In genomic region chr22:50202130-50202671, GRCh38 we compare ENCODE assay signal across 8 cellular contexts. TPM values are rescaled to one million over a fixed set of nuclear protein-coding genes. Genes with fewer than 3 reads are reported as not detected.
A peak's percentile ranks its signal among the peaks of the same experiment; 100 is the strongest.
DNase-seq lines count a peak whose midpoint lies in the region; FAIRE-seq and TF ChIP-seq lines count a peak whose summit lies in the region.

No MANE protein-coding gene starts in this region.

- peaks cover 21% of the 10 kb centered on the region for H3K36me3 ChIP-seq in SJCRH30
- peaks cover 4% of the 10 kb centered on the region for H3K36me3 ChIP-seq in rectal smooth muscle tissue (ENCODE audit: control insufficient read depth, insufficient read depth, low read length)

- H3K27me3 ChIP-seq in SJCRH30 = no peaks in the 10 kb centered on the region
- H3K27me3 ChIP-seq in rectal smooth muscle tissue (ENCODE audit: control insufficient read depth, insufficient read depth, low read length) = no peaks in the 10 kb centered on the region

- no peaks in the 10 kb centered on the region; the same call in 1 of the 2 replicates for H3K4me1 ChIP-seq in SJCRH30
- H3K4me1 ChIP-seq in rectal smooth muscle tissue (ENCODE audit: control insufficient read depth, insufficient read depth, low read length) = peaks cover 13% of the 10 kb centered on the region

- no peak for FAIRE-seq in frontal cortex (lab: Jason Lieb, UNC)

- H3K27ac ChIP-seq in SJCRH30 = no peak overlapping the region
- no peak overlapping the region for H3K27ac ChIP-seq in rectal smooth muscle tissue (ENCODE audit: low read depth, low read length)

- H3K4me3 ChIP-seq in GM12865 (ENCODE audit: low read depth, low read length) = peak overlapping the region; percentile 85
- H3K4me3 ChIP-seq in SJCRH30 = peak overlapping the region; percentile 68
- peak overlapping the region; percentile 76 for H3K4me3 ChIP-seq in fibroblast of the aortic adventitia (ENCODE audit: low read depth, low read length)
- peak overlapping the region; percentile 73 for H3K4me3 ChIP-seq in rectal smooth muscle tissue (ENCODE audit: low read length)

- peak overlapping the region; percentile 61 for H3K9ac ChIP-seq in rectal smooth muscle tissue (ENCODE audit: low read length)

- H3K9me3 ChIP-seq in SJCRH30 (replicated peaks) = no peaks in the 10 kb centered on the region

- in situ Hi-C loops in ACHN (cut with HindIII; ENCODE audit: low pct_ligation_motif_present, low pct_unique_long_range_greater_than_20kb, low sequenced_read_pairs) = no loop called here

- DNase-seq in GM12865 (ENCODE audit: low read depth) (no peak), SJCRH30 (no peak), fibroblast of the aortic adventitia (ENCODE audit: low read depth) (no peak), frontal cortex (ENCODE audit: low spot score in 2 of 2) (no peak), putamen (ENCODE audit: low spot score) (no peak), ACHN (no peak), SHP77 treated with DMSO at 0.1 percent for 48 hours (lab: John Stamatoyannopoulos, UW) (no peak)

- no peak for TF ChIP-seq CTCF in GM12865 (IDR thresholded peaks at IDR 0.05; ENCODE audit: insufficient read depth, low read depth, low read length, missing control alignments)
- TF ChIP-seq CTCF in fibroblast of the aortic adventitia (IDR thresholded peaks at IDR 0.05; ENCODE audit: insufficient read depth, low read length) = no peak

RNA-seq across cellular contexts. Expression of gene SELENOO, which starts 1.4 kb away (rescaled TPM):
- total RNA-seq in SJCRH30 (2014; rRNA removed; shearing (Covaris generic)) = 15.4 and 16.4 TPM in 2 replicates
- total RNA-seq in fibroblast of the aortic adventitia (ENCODE audit: low replicate concordance) = 15.5 and 17.3 TPM in 2 replicates
- 6.1 TPM for total RNA-seq in frontal cortex

RNA-seq across cellular contexts. Expression of gene TRABD, which starts 16.5 kb away (rescaled TPM):
- 38.7 and 39.1 TPM in 2 replicates for total RNA-seq in SJCRH30 (2014; rRNA removed; shearing (Covaris generic))
- 15.5 and 16.8 TPM in 2 replicates for total RNA-seq in fibroblast of the aortic adventitia (ENCODE audit: low replicate concordance)
- total RNA-seq in frontal cortex = 4.9 TPM

RNA-seq across cellular contexts. Expression of gene PANX2, which starts 31.7 kb away (rescaled TPM):
- not detected in 2 replicates for total RNA-seq in SJCRH30 (2014; rRNA removed; shearing (Covaris generic))
- 0.90 TPM in 2 replicates for total RNA-seq in fibroblast of the aortic adventitia (ENCODE audit: low replicate concordance)
- total RNA-seq in frontal cortex = 2.0 TPM

RNA-seq across cellular contexts. Expression of gene TUBGCP6, which starts 42.6 kb away (rescaled TPM):
- 27.8 and 40.2 TPM in 2 replicates for total RNA-seq in SJCRH30 (2014; rRNA removed; shearing (Covaris generic))
- 23.6 and 39.7 TPM in 2 replicates for total RNA-seq in fibroblast of the aortic adventitia (ENCODE audit: low replicate concordance)
- 29.3 TPM for total RNA-seq in frontal cortex

RNA-seq across cellular contexts. Expression of gene HDAC10, which starts 48.9 kb away (rescaled TPM):
- 11.2 and 21.4 TPM in 2 replicates for total RNA-seq in SJCRH30 (2014; rRNA removed; shearing (Covaris generic))
- 15.4 and 26.7 TPM in 2 replicates for total RNA-seq in fibroblast of the aortic adventitia (ENCODE audit: low replicate concordance)
- 16.7 TPM for total RNA-seq in frontal cortex
